In genomic region chr17:6548578-6549330, GRCh38 we compare ENCODE assay signal across 9 cellular contexts. TPM values are rescaled to one million over a fixed set of nuclear protein-coding genes. Genes with fewer than 3 reads are reported as not detected.
DNase-seq lines count a peak whose midpoint lies in the region; ATAC-seq and TF ChIP-seq lines count a peak whose summit lies in the region.
"Had no signal": no experiment of that assay in that cellular context is flagged by ENCODE, and none has a peak within 500 bp of the region (broad histone marks: within the 10 kb centered on the region; RNA-seq: fewer than 3 reads in every experiment).

No MANE protein-coding gene starts in this region.

- peak; percentile 78 for DNase-seq in GM12865 (ENCODE audit: low read depth)
- DNase-seq in RKO (ENCODE audit: low spot score), result no peak
- DNase-seq in NCI-H2081 (lab: John Stamatoyannopoulos, UW), result no peak
- DNase-seq in WERI-Rb-1, result no peak
- DNase-seq: NCI-H526 had no signal

- H3K27ac Mint-ChIP-seq in activated T-helper 17 cell treated with anti-CD3 and anti-CD28 coated beads, Interleukin-2, amount 50 U/mL, for 72 hours, result peak overlapping the region; percentile 80

- H3K27me3 ChIP-seq in muscle layer of colon (ENCODE audit: control insufficient read depth in 1 of 2, insufficient read depth in 2 of 2, low read length in 2 of 2), result no peaks in the 10 kb centered on the region
- no peaks in the 10 kb centered on the region for H3K27me3 ChIP-seq in WERI-Rb-1 (ENCODE audit: insufficient read depth, low read depth, severe bottlenecking)

- ATAC-seq in GM21825 (IDR thresholded peaks at IDR 0.05; ENCODE audit: unreplicated experiment), result peak; percentile 79
- peak; percentile 94 for ATAC-seq in activated T-helper 17 cell treated with anti-CD3 and anti-CD28 coated beads, Interleukin-2, amount 50 U/mL, for 72 hours (replicated peaks)
- no peak for ATAC-seq in GM18867 (IDR thresholded peaks at IDR 0.05; ENCODE audit: unreplicated experiment)

- H3K27ac ChIP-seq in muscle layer of colon (ENCODE audit: low read depth, low read length) (peak overlapping the region; percentile 82), WERI-Rb-1 (no peak overlapping the region)

- TF ChIP-seq CTCF in GM12865 (IDR thresholded peaks at IDR 0.05; ENCODE audit: insufficient read depth, low read depth, low read length, missing control alignments) (no peak), WERI-Rb-1 (IDR thresholded peaks at IDR 0.05; ENCODE audit: low read depth, low read length) (no peak)

- H3K36me3 ChIP-seq in muscle layer of colon (ENCODE audit: insufficient read depth, low read length), result no peaks in the 10 kb centered on the region
- H3K36me3 ChIP-seq in WERI-Rb-1, result no peaks in the 10 kb centered on the region

- peaks cover 4% of the 10 kb centered on the region for H3K27me3 Mint-ChIP-seq in activated T-helper 17 cell treated with anti-CD3 and anti-CD28 coated beads, Interleukin-2, amount 50 U/mL, for 72 hours

- H3K9ac ChIP-seq in muscle layer of colon (ENCODE audit: low read length), result no peak overlapping the region

- H3K4me1 Mint-ChIP-seq in activated T-helper 17 cell treated with anti-CD3 and anti-CD28 coated beads, Interleukin-2, amount 50 U/mL, for 72 hours, result peaks cover 11% of the 10 kb centered on the region

- peak overlapping the region; percentile 47 for H3K4me3 Mint-ChIP-seq in activated T-helper 17 cell treated with anti-CD3 and anti-CD28 coated beads, Interleukin-2, amount 50 U/mL, for 72 hours

- H3K4me3 ChIP-seq in GM12865 (ENCODE audit: low read depth, low read length) (no peak overlapping the region), muscle layer of colon (ENCODE audit: low read depth in 1 of 2, low read length in 2 of 2) (no peak overlapping the region), WERI-Rb-1 (ENCODE audit: low read depth, low read length) (no peak overlapping the region)

- no peaks in the 10 kb centered on the region for H3K9me3 Mint-ChIP-seq in activated T-helper 17 cell treated with anti-CD3 and anti-CD28 coated beads, Interleukin-2, amount 50 U/mL, for 72 hours

- no peaks in the 10 kb centered on the region for H3K36me3 Mint-ChIP-seq in activated T-helper 17 cell treated with anti-CD3 and anti-CD28 coated beads, Interleukin-2, amount 50 U/mL, for 72 hours (ENCODE audit: low read depth)

- H3K4me1 ChIP-seq in muscle layer of colon (ENCODE audit: insufficient read depth, low read length), result peaks cover 51% of the 10 kb centered on the region

- H3K9me3 ChIP-seq in muscle layer of colon (ENCODE audit: low read length), result no peaks in the 10 kb centered on the region
- no peaks in the 10 kb centered on the region for H3K9me3 ChIP-seq in WERI-Rb-1 (ENCODE audit: severe bottlenecking)

RNA-seq across cellular contexts. Expression of gene PITPNM3, which starts 7.6 kb away (rescaled TPM):
- total RNA-seq in activated T-helper 17 cell treated with anti-CD3 and anti-CD28 coated beads, Interleukin-2, amount 50 U/mL, for 72 hours, result 1 to 10 TPM in 1 of 2 donors, under 1 TPM in 1; 0.73 to 1.4 TPM
